In the genomic region with DNA sequence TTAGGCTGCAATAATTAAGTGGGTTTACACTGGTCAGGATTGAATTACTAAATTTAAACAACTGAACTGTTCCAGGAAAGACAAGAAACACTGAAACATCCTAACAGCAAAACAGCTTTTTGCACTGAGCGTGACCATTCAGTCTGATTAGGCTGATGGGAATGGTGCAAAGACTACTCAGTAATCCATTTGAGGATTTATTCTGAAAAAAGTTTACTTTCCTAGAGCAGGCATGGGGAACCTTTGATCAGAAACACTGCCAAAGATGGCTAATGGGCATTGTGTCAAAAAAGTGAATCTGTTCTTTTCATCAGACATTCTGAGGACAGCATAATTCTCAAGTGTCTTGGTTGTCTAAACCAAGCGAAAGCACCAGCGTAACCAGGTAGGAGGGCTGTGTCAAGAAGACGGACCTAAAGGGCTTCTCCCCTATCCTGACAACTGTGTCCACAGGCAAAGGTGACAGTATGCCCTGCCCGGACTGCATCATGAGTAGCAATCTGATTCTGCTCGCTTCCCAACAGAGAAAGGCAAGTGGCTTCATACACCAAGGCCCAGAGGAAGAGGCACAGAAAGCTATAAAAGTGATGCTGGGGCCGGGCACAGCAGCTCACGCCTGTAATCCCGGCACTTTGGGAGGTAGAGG, we compare ENCODE assay signal across 20 cellular contexts. TPM values are rescaled to one million over a fixed set of nuclear protein-coding genes. Genes with fewer than 3 reads are reported as not detected.
A peak's percentile ranks its signal among the peaks of the same experiment; 100 is the strongest.
DNase-seq lines count a peak whose midpoint lies in the region; ATAC-seq, FAIRE-seq and TF ChIP-seq lines count a peak whose summit lies in the region.
"Had no signal": no experiment of that assay in that cellular context is flagged by ENCODE, and none has a peak within 500 bp of the region (broad histone marks: within the 10 kb centered on the region; RNA-seq: fewer than 3 reads in every experiment).

No MANE protein-coding gene starts in this region.

- peak overlapping the region; percentile 37 for H3K27ac Mint-ChIP-seq in activated naive CD4-positive, alpha-beta T cell treated with anti-CD3 and anti-CD28 coated beads, Interleukin-2, amount 50 U/mL, for 24 hours
- H3K27ac Mint-ChIP-seq in T-cell, result peak overlapping the region; percentile 35 to 79

- TF ChIP-seq CTCF in D721Med (IDR thresholded peaks at IDR 0.05; ENCODE audit: insufficient read depth, missing control alignments), result no peak

- no peaks in the 10 kb centered on the region for H3K36me3 Mint-ChIP-seq in activated naive CD4-positive, alpha-beta T cell treated with anti-CD3 and anti-CD28 coated beads, Interleukin-2, amount 50 U/mL, for 24 hours
- H3K36me3 Mint-ChIP-seq in T-cell, result peaks cover 33% of the 10 kb centered on the region

- H3K9me3 Mint-ChIP-seq in activated naive CD4-positive, alpha-beta T cell treated with anti-CD3 and anti-CD28 coated beads, Interleukin-2, amount 50 U/mL, for 24 hours, result no peaks in the 10 kb centered on the region
- H3K9me3 Mint-ChIP-seq in T-cell, result no peaks in the 10 kb centered on the region
- H3K9me3 Mint-ChIP-seq: CD4-positive, alpha-beta T cell had no signal

- H3K27me3 Mint-ChIP-seq in activated naive CD4-positive, alpha-beta T cell treated with anti-CD3 and anti-CD28 coated beads, Interleukin-2, amount 50 U/mL, for 24 hours, result no peaks in the 10 kb centered on the region
- H3K27me3 Mint-ChIP-seq in T-cell, result no peaks in the 10 kb centered on the region
- H3K27me3 Mint-ChIP-seq: CD4-positive, alpha-beta T cell had no signal

- ATAC-seq in T-cell (replicated peaks in 1 of 4), result no peak
- peak; percentile 72 for ATAC-seq in left lobe of liver
- ATAC-seq in GM19023 (IDR thresholded peaks at IDR 0.05; ENCODE audit: unreplicated experiment), result no peak

- CTCF ChIA-PET in T-cell (lab: Charles Lee), result interaction anchor here (1.1 to 1.4 kb wide), 2 partner anchors 300 to 312 kb away, joined by 3 to 4 read pairs; no protein-coding TSS in a partner anchor

- no peak for FAIRE-seq in D721Med (lab: Jason Lieb, UNC)
- FAIRE-seq: GM18507, GM19239 had no signal

- no peak for DNase-seq in activated naive CD4-positive, alpha-beta T cell treated with anti-CD3 and anti-CD28 coated beads, Interleukin-2, amount 50 U/mL, for 16 hours
- DNase-seq in T-cell (no peak), left lobe of liver (ENCODE audit: low spot score) (no peak), DMS79 (lab: John Stamatoyannopoulos, UW) (no peak), D721Med (ENCODE audit: insufficient read length, low spot score) (no peak)
- DNase-seq: Caco-2; CD4-positive, alpha-beta T cell; GDM1; MV-4-11; NCI-H1105 treated with DMSO at 0.1 percent for 48 hours; NCI-H2029 treated with DMSO at 0.1 percent for 48 hours; NCI-H226; NCI-H510A treated with DMSO at 0.1 percent for 48 hours; NCI-H748 treated with DMSO at 0.1 percent for 48 hours; PC-9; SHP77 treated with DMSO at 0.1 percent for 48 hours had no signal

- no peak overlapping the region for H3K4me3 Mint-ChIP-seq in activated naive CD4-positive, alpha-beta T cell treated with anti-CD3 and anti-CD28 coated beads, Interleukin-2, amount 50 U/mL, for 24 hours
- no peak overlapping the region for H3K4me3 Mint-ChIP-seq in T-cell
- H3K4me3 Mint-ChIP-seq: CD4-positive, alpha-beta T cell had no signal

- peaks cover 29% of the 10 kb centered on the region for H3K4me1 Mint-ChIP-seq in activated naive CD4-positive, alpha-beta T cell treated with anti-CD3 and anti-CD28 coated beads, Interleukin-2, amount 50 U/mL, for 24 hours
- peaks cover 7 to 32% (median 14%) of the 10 kb centered on the region in 3 donors for H3K4me1 Mint-ChIP-seq in T-cell

- POLR2A ChIA-PET in T-cell (lab: Charles Lee), result interaction anchor here in 1 of 2 donors (0.8 kb wide), 1 partner anchor 373 kb away, joined by 3 read pairs; no protein-coding TSS in a partner anchor

RNA-seq across cellular contexts. Expression of gene FBXW2, which starts 33.3 kb away (rescaled TPM):
- total RNA-seq in T-cell (10 to 100 TPM; 70.3 to 78.3 (median 74.3) TPM), left lobe of liver (46.2 TPM)

RNA-seq across cellular contexts. Expression of gene MEGF9, which starts 45.6 kb away (rescaled TPM):
- total RNA-seq in T-cell (10 to 100 TPM; 10.4 to 15.5 (median 11.3) TPM), left lobe of liver (26.4 TPM)
